Comparison of ENCODE assay signal across 9 cellular contexts in the genomic region with DNA sequence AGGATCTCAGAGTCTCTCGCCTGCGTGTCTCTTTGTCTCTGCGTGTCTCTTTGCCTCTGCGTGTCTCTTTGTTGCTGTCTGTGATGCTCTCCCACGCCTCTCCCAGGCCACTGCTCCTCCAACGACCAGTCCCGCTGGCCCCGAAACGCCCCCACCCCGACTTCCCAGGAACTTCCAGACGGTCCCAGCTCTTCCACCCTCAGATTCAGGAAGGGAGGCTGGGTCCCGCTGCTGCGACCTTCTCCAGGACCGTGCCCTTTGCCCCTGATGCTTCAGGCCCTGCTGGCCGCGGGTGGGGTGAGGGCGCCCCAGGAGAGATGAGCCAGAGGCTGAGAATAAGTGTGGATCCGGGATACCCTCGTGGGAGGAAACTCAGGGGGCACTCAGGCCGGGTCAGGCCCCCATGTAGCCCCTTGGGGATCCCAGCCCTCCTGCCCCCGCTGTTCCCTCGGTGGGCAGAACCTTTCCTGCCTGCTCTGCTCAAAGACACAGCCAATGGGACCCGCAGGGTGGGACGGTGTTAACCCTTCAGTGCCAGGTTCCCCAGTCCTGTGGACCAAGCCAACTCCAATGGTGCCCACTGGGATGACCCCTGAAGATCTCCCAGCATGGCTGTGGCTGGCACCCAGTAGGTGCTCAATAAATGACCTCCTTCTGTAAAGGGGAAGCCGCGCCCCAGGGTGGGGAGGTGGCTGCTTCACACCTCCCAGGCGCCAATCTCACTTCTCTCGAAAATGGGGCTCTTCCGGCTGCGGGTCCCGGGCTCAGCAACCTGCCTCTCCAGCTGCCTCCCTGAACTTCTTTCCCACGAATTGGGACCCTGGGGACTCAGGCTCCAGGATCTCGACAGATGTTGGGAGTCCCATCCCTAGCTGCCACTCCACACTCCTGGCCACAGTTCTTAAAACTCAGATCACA. TPM values are rescaled to one million over a fixed set of nuclear protein-coding genes. Genes with fewer than 3 reads are reported as not detected.
DNase-seq lines count a peak whose midpoint lies in the region; ATAC-seq and TF ChIP-seq lines count a peak whose summit lies in the region.
"Had no signal": no experiment of that assay in that cellular context is flagged by ENCODE, and none has a peak within 500 bp of the region (broad histone marks: within the 10 kb centered on the region; RNA-seq: fewer than 3 reads in every experiment).

No MANE protein-coding gene starts in this region.

- dilution Hi-C loops in mammary epithelial cell (cut with HindIII; ENCODE audit: low sequenced_read_pairs), result loop anchor here (10.0 kb wide), 1 partner anchor 114 kb away; the partner anchor contains the start of gene CDC37

- peaks cover 32 to 34% of the 10 kb centered on the region in 2 donors for H3K27me3 Mint-ChIP-seq in CD8-positive, alpha-beta memory T cell
- peaks cover 25% of the 10 kb centered on the region for H3K27me3 Mint-ChIP-seq in nephron (ENCODE audit: low read depth)

- no TSS peak for BruUV-seq in mammary epithelial cell (replicated peaks; lab: Mats Ljungman, UMichigan)

- ATAC-seq in HG03095 (IDR thresholded peaks at IDR 0.05; ENCODE audit: unreplicated experiment), result no peak
- ATAC-seq in HG03520 (IDR thresholded peaks at IDR 0.05; ENCODE audit: unreplicated experiment), result no peak

- POLR2A ChIA-PET in CD8-positive, alpha-beta memory T cell (lab: Charles Lee), result interaction anchor here (1.0 to 1.7 kb wide), 4 partner anchors 10 to 26 kb away, joined by 3 to 7 read pairs (median 3); no protein-coding TSS in a partner anchor

- in situ Hi-C loops in mammary epithelial cell (cut with MboI; ENCODE audit: low sequenced_read_pairs in 2 of 2), result no loop called here

- H3K27ac ChIP-seq in CD8-positive, alpha-beta memory T cell (ENCODE audit: low read depth, low read length), result peak overlapping the region; percentile 66
- H3K27ac ChIP-seq in Karpas-422 (ENCODE audit: low read length) (no peak overlapping the region), mammary epithelial cell (ENCODE audit: insufficient read depth, low read depth, low read length) (no peak overlapping the region)

- WGBS in mammary epithelial cell (ENCODE audit: low coverage, missing lambda C conversion rate), result 58% methylated on average over 15 of the region's 33 CpGs

- CTCF ChIA-PET in CD8-positive, alpha-beta memory T cell (lab: Charles Lee), result interaction anchor here (1.3 to 1.5 kb wide), 3 partner anchors 17 to 183 kb away, joined by 3 read pairs; partner anchors contain the start of gene QTRT1
- CTCF ChIA-PET in mammary epithelial cell (lab: Charles Lee; ENCODE audit: low non-redundant PET), result no interaction called here

- H3K27me3 ChIP-seq in CD8-positive, alpha-beta memory T cell (ENCODE audit: insufficient read depth, low read length, poor library complexity, severe bottlenecking), result peaks cover 21% of the 10 kb centered on the region
- H3K27me3 ChIP-seq in Karpas-422 (ENCODE audit: low read length) (no peaks in the 10 kb centered on the region), mammary epithelial cell (ENCODE audit: insufficient read depth, low read length) (no peaks in the 10 kb centered on the region)

- H3K4me1 Mint-ChIP-seq in CD8-positive, alpha-beta memory T cell, result peaks cover 38 to 63% (median 49%) of the 10 kb centered on the region in 3 donors
- peaks cover 26% of the 10 kb centered on the region for H3K4me1 Mint-ChIP-seq in nephron

- H3K9me3 Mint-ChIP-seq in CD8-positive, alpha-beta memory T cell, result no peaks in the 10 kb centered on the region
- no peaks in the 10 kb centered on the region for H3K9me3 Mint-ChIP-seq in nephron

- H3K36me3 ChIP-seq in CD8-positive, alpha-beta memory T cell (ENCODE audit: insufficient read depth, low read length), result no peaks in the 10 kb centered on the region
- H3K36me3 ChIP-seq in Karpas-422 (ENCODE audit: insufficient read depth, low read length) (no peaks in the 10 kb centered on the region), mammary epithelial cell (ENCODE audit: insufficient read depth, low read length) (no peaks in the 10 kb centered on the region)

- peak overlapping the region; percentile 67 for H3K4me3 ChIP-seq in CD8-positive, alpha-beta memory T cell (ENCODE audit: low read length)
- H3K4me3 ChIP-seq in Karpas-422 (ENCODE audit: low read length), result no peak overlapping the region
- no peak overlapping the region for H3K4me3 ChIP-seq in mammary epithelial cell (replicated peaks in 1 of 3; ENCODE audit: insufficient read depth in 1 of 3, low read depth in 2 of 3, low read length in 3 of 3)

- H3K4me2 ChIP-seq in Karpas-422 (ENCODE audit: low read depth, low read length, poor library complexity, severe bottlenecking) (no peak overlapping the region), mammary epithelial cell (ENCODE audit: insufficient read depth, low read depth, low read length) (no peak overlapping the region)

- peaks cover 3 to 8% (median 8%) of the 10 kb centered on the region in 3 donors for H3K36me3 Mint-ChIP-seq in CD8-positive, alpha-beta memory T cell
- H3K36me3 Mint-ChIP-seq in nephron (ENCODE audit: low read depth), result no peaks in the 10 kb centered on the region

- peaks cover 34% of the 10 kb centered on the region for H3K4me1 ChIP-seq in CD8-positive, alpha-beta memory T cell (ENCODE audit: insufficient read depth, low read length)
- H3K4me1 ChIP-seq in Karpas-422 (ENCODE audit: low read length) (no peaks in the 10 kb centered on the region), mammary epithelial cell (ENCODE audit: insufficient read depth, low read length) (peaks cover 24% of the 10 kb centered on the region)

- no peak overlapping the region for H2AFZ ChIP-seq in Karpas-422 (ENCODE audit: low read length)
- H2AFZ ChIP-seq in mammary epithelial cell (ENCODE audit: low read depth, low read length), result peak overlapping the region; percentile 25

- no peaks in the 10 kb centered on the region for H3K9me3 ChIP-seq in CD8-positive, alpha-beta memory T cell (ENCODE audit: low read length)
- no peaks in the 10 kb centered on the region for H3K9me3 ChIP-seq in Karpas-422 (ENCODE audit: low read length)
- H3K9me3 ChIP-seq in mammary epithelial cell (replicated peaks; ENCODE audit: insufficient read depth, low read length), result no peaks in the 10 kb centered on the region

- no peaks in the 10 kb centered on the region for H3K9me2 ChIP-seq in Karpas-422 (replicated peaks; ENCODE audit: insufficient read depth, low read length)

- H4K20me1 ChIP-seq in Karpas-422 (ENCODE audit: insufficient read depth, low read depth, low read length), result no peaks in the 10 kb centered on the region
- H4K20me1 ChIP-seq in mammary epithelial cell (ENCODE audit: insufficient read depth, low read length), result no peaks in the 10 kb centered on the region

- intact Hi-C loops in mammary epithelial cell (cut with micrococcal nuclease), result no loop called here

- TF ChIP-seq CTCF in mammary epithelial cell (conservative IDR thresholded peaks at IDR 0.05 in 1 of 2, IDR thresholded peaks at IDR 0.05 in 1 of 2; ENCODE audit: extremely low read depth in 1 of 2, insufficient read depth in 1 of 2, low read depth in 1 of 2, low read length in 2 of 2) (no peak), nephron (IDR thresholded peaks at IDR 0.05; ENCODE audit: unreplicated experiment in 3 of 3) (no peak)

- H3K9ac ChIP-seq in Karpas-422 (ENCODE audit: low read length) (no peak overlapping the region), mammary epithelial cell (ENCODE audit: insufficient read depth, low read length) (no peak overlapping the region)

- H3K4me3 Mint-ChIP-seq in CD8-positive, alpha-beta memory T cell, result peak overlapping the region; percentile 74 to 99 (median 91)
- H3K4me3 Mint-ChIP-seq in nephron, result peak overlapping the region; percentile 86 to 91 (median 86)

- no peaks in the 10 kb centered on the region for H3K79me2 ChIP-seq in Karpas-422 (ENCODE audit: low read length)
- peaks cover 3% of the 10 kb centered on the region for H3K79me2 ChIP-seq in mammary epithelial cell (ENCODE audit: insufficient read depth, low read length)

- peak in 4 of 5 donors; percentile 53 to 56 (median 55) for DNase-seq in CD8-positive, alpha-beta memory T cell
- peak; percentile 29 for DNase-seq in Karpas-422
- DNase-seq in mammary epithelial cell, result no peak
- no peak for DNase-seq in stimulated activated CD4-positive, alpha-beta T cell treated with anti-CD3 and anti-CD28 coated beads, Interleukin-15, amount 100 ng/mL, for 24 hours
- DNase-seq in COLO829 (ENCODE audit: low spot score), result no peak
- DNase-seq: stimulated activated CD4-positive, alpha-beta T cell treated with anti-CD3 and anti-CD28 coated beads, Interleukin-2, amount 100 ng/mL, for 48 hours had no signal

- peak overlapping the region; percentile 55 to 99 (median 98) for H3K27ac Mint-ChIP-seq in CD8-positive, alpha-beta memory T cell
- H3K27ac Mint-ChIP-seq in nephron, result peak overlapping the region; percentile 43 to 88 (median 64)

RNA-seq across cellular contexts. Expression of gene S1PR5, which starts 1.5 kb away (rescaled TPM):
- total RNA-seq in CD8-positive, alpha-beta memory T cell, result 1 to 10 TPM; 1.5 to 1.8 TPM
- 90.3 TPM for polyA plus RNA-seq in CD8-positive, alpha-beta memory T cell
- not detected in 2 replicates for total RNA-seq in Karpas-422 (2014; rRNA removed; shearing (Covaris generic); ENCODE audit: low replicate concordance)
- 10 to 100 TPM in 1 of 2 donors, 1 to 10 TPM in 1; 8.5 to 12.2 TPM for total RNA-seq in mammary epithelial cell
- polyA plus RNA-seq in mammary epithelial cell, result 4.0 TPM
- polyA minus RNA-seq in mammary epithelial cell, result 1.5 TPM

RNA-seq across cellular contexts. Expression of gene KEAP1, which starts 15.5 kb away (rescaled TPM):
- 100 to 1,000 TPM; 101 to 107 TPM for total RNA-seq in CD8-positive, alpha-beta memory T cell
- polyA plus RNA-seq in CD8-positive, alpha-beta memory T cell, result 58.3 TPM
- 25.0 and 53.9 TPM in 2 replicates for total RNA-seq in Karpas-422 (2014; rRNA removed; shearing (Covaris generic); ENCODE audit: low replicate concordance)
- total RNA-seq in mammary epithelial cell, result 10 to 100 TPM; 47.5 to 51.0 TPM
- 46.1 TPM for polyA plus RNA-seq in mammary epithelial cell
- polyA minus RNA-seq in mammary epithelial cell, result 108 TPM

RNA-seq across cellular contexts. Expression of gene ATG4D, which starts 25.0 kb away (rescaled TPM):
- 10 to 100 TPM; 44.4 to 45.1 TPM for total RNA-seq in CD8-positive, alpha-beta memory T cell
- polyA plus RNA-seq in CD8-positive, alpha-beta memory T cell, result 28.9 TPM
- total RNA-seq in Karpas-422 (2014; rRNA removed; shearing (Covaris generic); ENCODE audit: low replicate concordance), result 7.0 and 15.2 TPM in 2 replicates
- total RNA-seq in mammary epithelial cell, result 10 to 100 TPM; 20.7 to 28.9 TPM
- polyA plus RNA-seq in mammary epithelial cell, result 16.9 TPM
- polyA minus RNA-seq in mammary epithelial cell, result 24.2 TPM

RNA-seq across cellular contexts. Expression of gene KRI1, which starts 47.1 kb away (rescaled TPM):
- 10 to 100 TPM; 61.6 to 64.5 TPM for total RNA-seq in CD8-positive, alpha-beta memory T cell
- polyA plus RNA-seq in CD8-positive, alpha-beta memory T cell, result 45.7 TPM
- total RNA-seq in Karpas-422 (2014; rRNA removed; shearing (Covaris generic); ENCODE audit: low replicate concordance), result 30.0 and 41.7 TPM in 2 replicates
- 10 to 100 TPM; 10.3 to 32.7 TPM for total RNA-seq in mammary epithelial cell
- polyA plus RNA-seq in mammary epithelial cell, result 13.2 TPM
- 19.7 TPM for polyA minus RNA-seq in mammary epithelial cell

RNA-seq across cellular contexts. Expression of gene CDKN2D, which starts 50.1 kb away (rescaled TPM):
- total RNA-seq in CD8-positive, alpha-beta memory T cell, result 10 to 100 TPM; 22.2 to 23.1 TPM
- polyA plus RNA-seq in CD8-positive, alpha-beta memory T cell, result 176 TPM
- total RNA-seq in Karpas-422 (2014; rRNA removed; shearing (Covaris generic); ENCODE audit: low replicate concordance), result 2.3 and 3.7 TPM in 2 replicates
- total RNA-seq in mammary epithelial cell, result 1 to 10 TPM; 3.3 to 8.2 TPM
- polyA plus RNA-seq in mammary epithelial cell, result 8.9 TPM
- polyA minus RNA-seq in mammary epithelial cell, result 0.57 TPM

Comparison
In these comparisons a context has a peak if more than half of its experiments do, and no peak if none do; other contexts are left out.
1. DNase-seq: peak in CD8-positive, alpha-beta memory T cell (4 of 5) and Karpas-422 (single experiment); none in mammary epithelial cell (single experiment), stimulated activated CD4-positive, alpha-beta T cell treated with anti-CD3 and anti-CD28 coated beads, Interleukin-15, amount 100 ng/mL, for 24 hours (single experiment) and COLO829 (single experiment).